8 cellular contexts compared by ENCODE assay signal in the genomic region with DNA sequence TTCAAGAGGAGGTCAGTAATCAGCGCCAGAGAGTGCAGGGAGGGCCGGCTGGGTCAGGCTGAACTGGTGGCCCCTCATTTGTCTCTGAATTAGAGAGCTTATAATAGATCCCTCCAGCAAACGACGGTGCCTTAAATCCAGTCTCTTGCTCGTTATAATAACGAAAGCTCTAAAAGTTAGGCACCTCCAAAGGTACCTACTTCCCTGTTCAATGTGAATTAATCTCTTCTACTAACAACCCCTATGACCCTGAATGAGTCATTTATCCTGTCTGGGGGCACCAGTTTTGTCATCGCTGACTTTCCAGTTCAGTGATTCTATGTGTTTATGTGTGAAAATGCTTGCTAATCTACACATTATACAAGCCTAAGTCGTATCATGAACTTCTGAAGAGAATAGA. TPM values are rescaled to one million over a fixed set of nuclear protein-coding genes. Genes with fewer than 3 reads are reported as not detected.
A peak's percentile ranks its signal among the peaks of the same experiment; 100 is the strongest.
DNase-seq lines count a peak whose midpoint lies in the region; ATAC-seq and TF ChIP-seq lines count a peak whose summit lies in the region.

No MANE protein-coding gene starts in this region.

- peaks cover 3% of the 10 kb centered on the region; the same call in 2 of the 3 replicates for H3K9me3 Mint-ChIP-seq in GM23338

- no peaks in the 10 kb centered on the region for H3K36me3 ChIP-seq in GM23338 (ENCODE audit: insufficient read depth)
- H3K36me3 ChIP-seq in SJCRH30 = no peaks in the 10 kb centered on the region
- H3K36me3 ChIP-seq in rectal smooth muscle tissue (ENCODE audit: control insufficient read depth, insufficient read depth, low read length) = no peaks in the 10 kb centered on the region

- peaks cover 39% of the 10 kb centered on the region for H3K4me1 Mint-ChIP-seq in GM23338

- TF ChIP-seq CTCF in GM23338 (conservative IDR thresholded peaks at IDR 0.05; ENCODE audit: low read depth in 2 of 2) (no peak), epithelial cell of proximal tubule (conservative IDR thresholded peaks at IDR 0.05; ENCODE audit: low read depth, low read length) (no peak)

- no peak overlapping the region for H2AFZ ChIP-seq in GM23338

- H3K4me1 ChIP-seq in GM23338 (ENCODE audit: insufficient read depth) (peaks cover 24% of the 10 kb centered on the region), SJCRH30 (peaks cover 11% of the 10 kb centered on the region), rectal smooth muscle tissue (ENCODE audit: control insufficient read depth, insufficient read depth, low read length) (peaks cover 14% of the 10 kb centered on the region)

- H4K20me1 ChIP-seq in GM23338 (replicated peaks; ENCODE audit: insufficient read depth) = peaks cover 14% of the 10 kb centered on the region

- no peak overlapping the region for H3K9ac ChIP-seq in rectal smooth muscle tissue (ENCODE audit: low read length)

- peak overlapping the region; percentile 85 for H3K4me3 Mint-ChIP-seq in GM23338

- ATAC-seq in GM23338 = no peak
- ATAC-seq in GM18520 (IDR thresholded peaks at IDR 0.05; ENCODE audit: unreplicated experiment) = no peak
- no peak for ATAC-seq in GM19452 (IDR thresholded peaks at IDR 0.05; ENCODE audit: unreplicated experiment)

- H3K4me3 ChIP-seq in GM23338 (peak overlapping the region; percentile 68), SJCRH30 (peak overlapping the region; percentile 93), epithelial cell of proximal tubule (ENCODE audit: low read depth, low read length) (peak overlapping the region; percentile 86), rectal smooth muscle tissue (ENCODE audit: low read length) (peak overlapping the region; percentile 61)

- peaks cover 2% of the 10 kb centered on the region; the same call in 1 of the 3 replicates for H3K36me3 Mint-ChIP-seq in GM23338 (ENCODE audit: low read depth)

- DNase-seq in GM23338 (ENCODE audit: low spot score) (peak; percentile 28), SJCRH30 (peak in 1 of 2 experiments; percentile 32), epithelial cell of proximal tubule (ENCODE audit: low read depth) (no peak), HuH-7 (ENCODE audit: low spot score) (no peak), DMS153 (lab: John Stamatoyannopoulos, UW) (no peak)

- H3K4me2 ChIP-seq in GM23338 = peak overlapping the region; percentile 85

- H3K9me2 ChIP-seq in GM23338 (ENCODE audit: insufficient read depth) = no peaks in the 10 kb centered on the region

- no peak overlapping the region for H3K27ac Mint-ChIP-seq in GM23338

- 0 out of 2 replicates have a peak, but pooled peaks cover 2% of the 10 kb centered on the region for H3F3A ChIP-seq in GM23338 (replicated peaks; ENCODE audit: low read depth)

- peaks cover 9% of the 10 kb centered on the region for H3K79me2 ChIP-seq in GM23338 (replicated peaks; ENCODE audit: insufficient read depth)

- H3K27me3 ChIP-seq in GM23338 (ENCODE audit: insufficient read depth) (peaks cover 84% of the 10 kb centered on the region), SJCRH30 (no peaks in the 10 kb centered on the region), rectal smooth muscle tissue (ENCODE audit: control insufficient read depth, insufficient read depth, low read length) (no peaks in the 10 kb centered on the region)

- no peaks in the 10 kb centered on the region for H3K9me3 ChIP-seq in SJCRH30 (replicated peaks)

- H3K27ac ChIP-seq in GM23338 (ENCODE audit: low read depth) (no peak overlapping the region), SJCRH30 (peak overlapping the region; percentile 89), rectal smooth muscle tissue (ENCODE audit: low read depth, low read length) (peak overlapping the region; percentile 94)

- peaks cover 49% of the 10 kb centered on the region for H3K27me3 Mint-ChIP-seq in GM23338 (ENCODE audit: insufficient read depth, low read depth, poor library complexity)

TF ChIP-seq in GM23338, 12 proteins besides CTCF, POLR2A, EP300 and RAD21 (continues in another document):
- TF ChIP-seq STAT1 (IDR thresholded peaks at IDR 0.05; ENCODE audit: unreplicated experiment) (no peak), POLR2AphosphoS5 (IDR thresholded peaks at IDR 0.05; ENCODE audit: low read depth) (no peak), ZNF331 (CRISPR knock-in tag; IDR thresholded peaks at IDR 0.05; ENCODE audit: low read depth) (no peak), NANOG (IDR thresholded peaks at IDR 0.05; ENCODE audit: borderline replicate concordance) (no peak), ZNF114 (CRISPR knock-in tag; IDR thresholded peaks at IDR 0.05) (no peak), EZH2phosphoT487 (IDR thresholded peaks at IDR 0.05; ENCODE audit: unreplicated experiment) (no peak)
- TF ChIP-seq, protein P1, sequence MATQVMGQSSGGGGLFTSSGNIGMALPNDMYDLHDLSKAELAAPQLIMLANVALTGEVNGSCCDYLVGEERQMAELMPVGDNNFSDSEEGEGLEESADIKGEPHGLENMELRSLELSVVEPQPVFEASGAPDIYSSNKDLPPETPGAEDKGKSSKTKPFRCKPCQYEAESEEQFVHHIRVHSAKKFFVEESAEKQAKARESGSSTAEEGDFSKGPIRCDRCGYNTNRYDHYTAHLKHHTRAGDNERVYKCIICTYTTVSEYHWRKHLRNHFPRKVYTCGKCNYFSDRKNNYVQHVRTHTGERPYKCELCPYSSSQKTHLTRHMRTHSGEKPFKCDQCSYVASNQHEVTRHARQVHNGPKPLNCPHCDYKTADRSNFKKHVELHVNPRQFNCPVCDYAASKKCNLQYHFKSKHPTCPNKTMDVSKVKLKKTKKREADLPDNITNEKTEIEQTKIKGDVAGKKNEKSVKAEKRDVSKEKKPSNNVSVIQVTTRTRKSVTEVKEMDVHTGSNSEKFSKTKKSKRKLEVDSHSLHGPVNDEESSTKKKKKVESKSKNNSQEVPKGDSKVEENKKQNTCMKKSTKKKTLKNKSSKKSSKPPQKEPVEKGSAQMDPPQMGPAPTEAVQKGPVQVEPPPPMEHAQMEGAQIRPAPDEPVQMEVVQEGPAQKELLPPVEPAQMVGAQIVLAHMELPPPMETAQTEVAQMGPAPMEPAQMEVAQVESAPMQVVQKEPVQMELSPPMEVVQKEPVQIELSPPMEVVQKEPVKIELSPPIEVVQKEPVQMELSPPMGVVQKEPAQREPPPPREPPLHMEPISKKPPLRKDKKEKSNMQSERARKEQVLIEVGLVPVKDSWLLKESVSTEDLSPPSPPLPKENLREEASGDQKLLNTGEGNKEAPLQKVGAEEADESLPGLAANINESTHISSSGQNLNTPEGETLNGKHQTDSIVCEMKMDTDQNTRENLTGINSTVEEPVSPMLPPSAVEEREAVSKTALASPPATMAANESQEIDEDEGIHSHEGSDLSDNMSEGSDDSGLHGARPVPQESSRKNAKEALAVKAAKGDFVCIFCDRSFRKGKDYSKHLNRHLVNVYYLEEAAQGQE (IDR thresholded peaks at IDR 0.05; ENCODE audit: unreplicated experiment) = no peak

RNA-seq across cellular contexts. Expression of a gene that starts 2.3 kb away (rescaled TPM):
- total RNA-seq in GM23338 (2014; rRNA removed; shearing (Covaris generic)) = 6.0 and 6.6 TPM in 2 replicates
- polyA plus RNA-seq in GM23338 (2016; fragmentation: Nextera tagmentation; extraction: Ambion mirVana) = 3.8 and 3.9 TPM in 2 replicates
- 10.6 and 12.0 TPM in 2 replicates for total RNA-seq in SJCRH30 (2014; rRNA removed; shearing (Covaris generic))
- total RNA-seq in epithelial cell of proximal tubule = 7.8 and 8.2 TPM in 2 replicates
